8 cellular contexts compared by ENCODE assay signal in the genomic region with DNA sequence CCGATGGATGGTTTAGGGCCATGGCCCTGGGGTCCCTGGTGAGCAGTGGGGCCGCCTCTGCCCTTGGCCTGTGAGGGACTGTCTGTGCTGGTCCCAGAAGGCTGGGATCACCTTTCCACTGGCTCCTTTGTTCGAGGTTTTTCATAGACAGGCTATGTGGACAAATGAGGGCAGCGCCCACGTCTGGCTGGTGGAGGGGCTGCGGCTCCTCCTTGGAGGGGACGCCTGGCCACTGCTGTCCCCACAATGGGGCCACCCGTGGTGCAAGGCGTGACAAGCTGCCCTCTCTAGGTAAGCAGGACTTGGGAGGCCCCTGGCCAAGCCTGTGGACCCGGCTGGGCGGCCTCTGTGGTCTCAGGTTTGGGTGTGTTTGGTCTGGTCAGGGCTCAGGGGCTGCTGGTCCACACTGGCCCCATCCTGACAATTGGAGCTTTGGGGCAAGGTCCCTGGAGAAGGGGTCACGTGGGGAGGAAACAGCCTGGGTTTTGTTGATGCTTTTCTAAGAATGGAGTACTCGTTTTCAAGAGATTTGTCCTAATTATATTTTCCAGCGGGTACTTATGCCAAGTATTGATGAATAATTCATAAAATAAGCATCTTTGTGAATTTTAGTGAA. TPM values are rescaled to one million over a fixed set of nuclear protein-coding genes. Genes with fewer than 3 reads are reported as not detected.
DNase-seq lines count a peak whose midpoint lies in the region; ATAC-seq and TF ChIP-seq lines count a peak whose summit lies in the region.

No MANE protein-coding gene starts in this region.

- peak overlapping the region in 7 of 12 donors; percentile 39 to 52 (median 47) for H3K4me3 ChIP-seq in heart left ventricle

- H3K9me3 ChIP-seq in heart left ventricle: no peaks in the 10 kb centered on the region

- peaks cover 0 to 13% (median 0%) of the 10 kb centered on the region in 9 donors for H3K27me3 ChIP-seq in heart left ventricle

- ATAC-seq in heart left ventricle: peak in 3 of 4 donors; percentile 2 to 8 (median 3)
- ATAC-seq in HG03457 (IDR thresholded peaks at IDR 0.05; ENCODE audit: unreplicated experiment): no peak
- no peak for ATAC-seq in GM18873 (IDR thresholded peaks at IDR 0.05; ENCODE audit: low FRiP score, unreplicated experiment)

- peak overlapping the region in 3 of 12 donors; percentile 10 to 61 (median 46) for H3K27ac ChIP-seq in heart left ventricle
- peak overlapping the region; percentile 64 for H3K27ac ChIP-seq in substantia nigra (ENCODE audit: low read depth, low read length, poor library complexity, severe bottlenecking)

- TF ChIP-seq POLR2A in heart left ventricle (IDR thresholded peaks at IDR 0.05): no peak

- 50 to 59% (median 53%) methylated on average over 6 to 14 of the region's 14 CpGs for WGBS in heart left ventricle, 4 donors

- peak; percentile 29 for DNase-seq in DMS 273 (lab: John Stamatoyannopoulos, UW; ENCODE audit: unreplicated experiment)
- DNase-seq in DMS 273 treated with DMSO at 0.1 percent for 48 hours (lab: John Stamatoyannopoulos, UW): no peak
- DNase-seq in NCI-H748 (lab: John Stamatoyannopoulos, UW; ENCODE audit: unreplicated experiment): peak; percentile 96
- no peak for DNase-seq in heart left ventricle
- peak in 10 of 49 donors; percentile 9 to 66 (median 30) for DNase-seq in substantia nigra (lab: John Stamatoyannopoulos, UW)
- DNase-seq in GOT3 (lab: John Stamatoyannopoulos, UW): no peak

- H3K36me3 ChIP-seq in heart left ventricle: peaks cover 0 to 14% (median 3%) of the 10 kb centered on the region in 9 donors

- intact Hi-C loops in heart left ventricle (cut with DNase I): loop anchor here in 1 of 10 donors (10.0 kb wide), 1 partner anchor 58 kb away; no protein-coding TSS in a partner anchor

- peaks cover 8 to 53% (median 29%) of the 10 kb centered on the region in 12 donors for H3K4me1 ChIP-seq in heart left ventricle

- TF ChIP-seq CTCF in heart left ventricle (IDR thresholded peaks at IDR 0.05): peak in 9 of 12 donors; percentile 14 to 45 (median 29)

RNA-seq across cellular contexts. Expression of a gene that starts 33.3 kb away (rescaled TPM):
- 10 to 100 TPM; 26.0 to 61.0 (median 43.6) TPM for total RNA-seq in heart left ventricle
- polyA plus RNA-seq in heart left ventricle: 10 to 100 TPM; 37.7 to 40.0 TPM

Comparison
In these comparisons a context has a peak if more than half of its experiments do, and no peak if none do; other contexts are left out.
1. DNase-seq: peak in DMS 273 (single experiment) and NCI-H748 (single experiment); none in DMS 273 treated with DMSO at 0.1 percent for 48 hours (single experiment), heart left ventricle (0 of 5) and GOT3 (single experiment).
2. ATAC-seq: peak in heart left ventricle (3 of 4); none in HG03457 (single experiment) and GM18873 (single experiment).